In genomic region chr17:68495081-68495480, GRCh38 we compare ENCODE assay signal across 18 cellular contexts. TPM values are rescaled to one million over a fixed set of nuclear protein-coding genes. Genes with fewer than 3 reads are reported as not detected.
DNase-seq lines count a peak whose midpoint lies in the region; ATAC-seq, FAIRE-seq and TF ChIP-seq lines count a peak whose summit lies in the region.
"Had no signal": no experiment of that assay in that cellular context is flagged by ENCODE, and none has a peak within 500 bp of the region (broad histone marks: within the 10 kb centered on the region; RNA-seq: fewer than 3 reads in every experiment).

No MANE protein-coding gene starts in this region.

- H3K4me1 ChIP-seq in OCI-LY1 (ENCODE audit: insufficient read depth, low read length, severe bottlenecking) (peaks cover 62% of the 10 kb centered on the region), K562 (replicated peaks in 1 of 2; ENCODE audit: control insufficient read depth in 2 of 2, insufficient read depth in 2 of 2, low read length in 2 of 2) (peaks cover 0 to 10% of the 10 kb centered on the region in 2 experiments; a peak in 3 of 5 replicates)
- H3K4me1 ChIP-seq: BE2C, Caco-2 had no signal

- no peaks in the 10 kb centered on the region for H3K36me3 Mint-ChIP-seq in activated naive CD4-positive, alpha-beta T cell treated with anti-CD3 and anti-CD28 coated beads, Interleukin-2, amount 50 U/mL, for 24 hours
- H3K36me3 Mint-ChIP-seq in stimulated activated memory B cell treated with anti-CD40 and anti-IgM and Interleukin-4, amounts not matched to agents 10 μg/mL and 1 μg/mL and 100 μg/mL, for 72 hours = no peaks in the 10 kb centered on the region
- H3K36me3 Mint-ChIP-seq: CD8-positive, alpha-beta T cell had no signal

- no peak overlapping the region for H3K9ac ChIP-seq in OCI-LY1 (ENCODE audit: low read length)
- no peak overlapping the region for H3K9ac ChIP-seq in K562 (ENCODE audit: insufficient read depth in 1 of 2, low read depth in 2 of 2, low read length in 2 of 2)

- TF ChIP-seq RAD21 in K562 (CRISPR knock-in tag; conservative IDR thresholded peaks at IDR 0.05 in 1 of 2, IDR thresholded peaks at IDR 0.05 in 1 of 2) = no peak

- H2AFZ ChIP-seq in OCI-LY1 (ENCODE audit: low read length) = no peak overlapping the region
- H2AFZ ChIP-seq in K562 (ENCODE audit: low read depth, low read length) = no peak overlapping the region

- intact Hi-C loops in K562 (cut with micrococcal nuclease) = no loop called here

- TF ChIP-seq CTCF in OCI-LY1 (IDR thresholded peaks at IDR 0.05; ENCODE audit: low read length) (no peak), K562 (IDR thresholded peaks at IDR 0.05 in 2 of 3, conservative IDR thresholded peaks at IDR 0.05 in 1 of 3; ENCODE audit: insufficient read depth in 2 of 3, low read depth in 1 of 3, low read length in 3 of 3) (no peak)

- POLR2A ChIA-PET in K562 (lab: Yijun Ruan, JAX) = no interaction called here

- H3K36me3 ChIP-seq in OCI-LY1 (ENCODE audit: insufficient read depth, low read length) (no peaks in the 10 kb centered on the region), K562 (ENCODE audit: control insufficient read depth, insufficient read depth, low read length) (no peaks in the 10 kb centered on the region)
- H3K36me3 ChIP-seq: BE2C had no signal

- H3K4me2 ChIP-seq in OCI-LY1 (ENCODE audit: low read length) (no peak overlapping the region), K562 (ENCODE audit: insufficient read depth, low read length) (no peak overlapping the region)

- no TSS peak for BruUV-seq in K562 (replicated peaks; lab: Mats Ljungman, UMichigan)

- H3K9me2 ChIP-seq in OCI-LY1 (ENCODE audit: low read depth, low read length) = no peaks in the 10 kb centered on the region

- no peaks in the 10 kb centered on the region for H4K20me1 ChIP-seq in OCI-LY1 (ENCODE audit: insufficient read depth, low read length)
- no peaks in the 10 kb centered on the region for H4K20me1 ChIP-seq in K562 (replicated peaks; ENCODE audit: control insufficient read depth, insufficient read depth, low read length)

- H3K9me3 ChIP-seq in OCI-LY1 (ENCODE audit: low read length) (no peaks in the 10 kb centered on the region), K562 (replicated peaks; ENCODE audit: control insufficient read depth, insufficient read depth, low read depth, low read length) (no peaks in the 10 kb centered on the region)
- H3K9me3 ChIP-seq: Caco-2 had no signal

- H3K4me3 Mint-ChIP-seq in activated naive CD4-positive, alpha-beta T cell treated with anti-CD3 and anti-CD28 coated beads, Interleukin-2, amount 50 U/mL, for 24 hours = no peak overlapping the region
- H3K4me3 Mint-ChIP-seq in stimulated activated memory B cell treated with anti-CD40 and anti-IgM and Interleukin-4, amounts not matched to agents 10 μg/mL and 1 μg/mL and 100 μg/mL, for 72 hours = no peak overlapping the region
- H3K4me3 Mint-ChIP-seq: CD8-positive, alpha-beta T cell; HFFc6 had no signal

- TF ChIP-seq POLR2A in K562 (conservative IDR thresholded peaks at IDR 0.05) = no peak

- no peaks in the 10 kb centered on the region for H3K27me3 Mint-ChIP-seq in activated naive CD4-positive, alpha-beta T cell treated with anti-CD3 and anti-CD28 coated beads, Interleukin-2, amount 50 U/mL, for 24 hours
- no peaks in the 10 kb centered on the region for H3K27me3 Mint-ChIP-seq in stimulated activated memory B cell treated with anti-CD40 and anti-IgM and Interleukin-4, amounts not matched to agents 10 μg/mL and 1 μg/mL and 100 μg/mL, for 72 hours

- H3K27me3 ChIP-seq in OCI-LY1 (ENCODE audit: insufficient read depth, low read length) (no peaks in the 10 kb centered on the region), K562 (ENCODE audit: control insufficient read depth in 2 of 2, insufficient read depth in 2 of 2, low read length in 2 of 2) (peaks cover 2 to 5% of the 10 kb centered on the region in 2 experiments; a peak in 2 of 5 replicates)
- H3K27me3 ChIP-seq: BE2C had no signal

- peaks cover 19% of the 10 kb centered on the region for H3K4me1 Mint-ChIP-seq in activated naive CD4-positive, alpha-beta T cell treated with anti-CD3 and anti-CD28 coated beads, Interleukin-2, amount 50 U/mL, for 24 hours
- H3K4me1 Mint-ChIP-seq in stimulated activated memory B cell treated with anti-CD40 and anti-IgM and Interleukin-4, amounts not matched to agents 10 μg/mL and 1 μg/mL and 100 μg/mL, for 72 hours = peaks cover 43% of the 10 kb centered on the region

- 25% methylated on average over 4 of the region's 4 CpGs for WGBS in K562 (ENCODE audit: insufficient coverage, low coverage, missing lambda C conversion rate)

- H3K9me3 Mint-ChIP-seq in activated naive CD4-positive, alpha-beta T cell treated with anti-CD3 and anti-CD28 coated beads, Interleukin-2, amount 50 U/mL, for 24 hours = no peaks in the 10 kb centered on the region
- peaks cover 3% of the 10 kb centered on the region for H3K9me3 Mint-ChIP-seq in stimulated activated memory B cell treated with anti-CD40 and anti-IgM and Interleukin-4, amounts not matched to agents 10 μg/mL and 1 μg/mL and 100 μg/mL, for 72 hours
- H3K9me3 Mint-ChIP-seq: CD8-positive, alpha-beta T cell; HFFc6 had no signal

- peak overlapping the region; percentile 75 for H3K27ac ChIP-seq in OCI-LY1 (ENCODE audit: low read depth, low read length, poor library complexity, severe bottlenecking)
- no peak overlapping the region for H3K27ac ChIP-seq in K562 (ENCODE audit: extremely low read depth, low read depth, low read length)
- H3K27ac ChIP-seq: C4-2B, HL-60 had no signal

- H3K79me2 ChIP-seq in OCI-LY1 (ENCODE audit: insufficient read depth, low read length) (no peaks in the 10 kb centered on the region), K562 (ENCODE audit: control insufficient read depth, insufficient read depth, low read length) (no peaks in the 10 kb centered on the region)

- H3K4me3 ChIP-seq in OCI-LY1 (ENCODE audit: low read depth, low read length, poor library complexity, severe bottlenecking) (no peak overlapping the region), K562 (no peak overlapping the region)

- in situ Hi-C loops in K562 (cut with MboI) = no loop called here

- ATAC-seq in K562 = no peak
- ATAC-seq in stimulated activated memory B cell treated with anti-CD40 and anti-IgM and Interleukin-4, amounts not matched to agents 10 μg/mL and 1 μg/mL and 100 μg/mL, for 72 hours = no peak
- no peak for ATAC-seq in activated CD4-positive, CD25-positive, alpha-beta regulatory T cell treated with anti-CD3 and anti-CD28 coated beads, Interleukin-2, amount 50 U/mL, for 24 hours

- H3K9me1 ChIP-seq in K562 (ENCODE audit: control insufficient read depth, insufficient read depth, low read length) = no peaks in the 10 kb centered on the region

- H3F3A ChIP-seq in OCI-LY1 (ENCODE audit: insufficient read depth, low read length) = peaks cover 17% of the 10 kb centered on the region; the same call in 1 of the 2 replicates

- peak overlapping the region; percentile 63 for H3K27ac Mint-ChIP-seq in activated naive CD4-positive, alpha-beta T cell treated with anti-CD3 and anti-CD28 coated beads, Interleukin-2, amount 50 U/mL, for 24 hours
- peak overlapping the region; percentile 2 for H3K27ac Mint-ChIP-seq in stimulated activated memory B cell treated with anti-CD40 and anti-IgM and Interleukin-4, amounts not matched to agents 10 μg/mL and 1 μg/mL and 100 μg/mL, for 72 hours
- H3K27ac Mint-ChIP-seq: CD8-positive, alpha-beta T cell; HFFc6 had no signal

- CTCF ChIA-PET in K562 (lab: Yijun Ruan, JAX; ENCODE audit: low intra/inter-chr PET ratio) = no interaction called here

- no peak for FAIRE-seq in K562 (lab: Jason Lieb, UNC)
- FAIRE-seq: A204.1, GM12892 had no signal

- no peak for TF ChIP-seq EP300 in K562 (IDR thresholded peaks at IDR 0.05; ENCODE audit: low read length)

- DNase-seq in activated naive CD4-positive, alpha-beta T cell treated with Interleukin-2 at 50 U/mL for 16 hours = no peak
- DNase-seq in K562 (ENCODE audit: extremely low read depth in 1 of 4, low spot score in 3 of 4) = no peak
- no peak for DNase-seq in stimulated activated naive CD4-positive, alpha-beta T cell (lab: John Stamatoyannopoulos, UW)
- DNase-seq: BE2C; Caco-2; CD8-positive, alpha-beta T cell; DND-41; GDM1; HCEC 1CT; HFFc6 had no signal

RNA-seq across cellular contexts. Expression of gene PRKAR1A, which starts 17.1 kb away (rescaled TPM):
- total RNA-seq in K562 (2011; cell fraction: chromatin; rRNA removed; ENCODE audit: low replicate concordance) = 46.4 and 78.7 TPM in 2 replicates
- 33.2 and 34.7 TPM in 2 replicates for total RNA-seq in K562 (2011; cell fraction: nucleolus; rRNA removed)
- total RNA-seq in K562 (2011; cell fraction: nucleoplasm; rRNA removed) = 52.1 and 66.6 TPM in 2 replicates
- 58.9 and 67.5 TPM in 2 replicates for total RNA-seq in K562 (2014; rRNA removed)
- 69.2 and 85.5 TPM in 2 replicates for total RNA-seq in K562 (2014; rRNA removed; fragmentation: Illumina TruSeq; extraction: Trizol)
- total RNA-seq in K562 (2015; rRNA removed; fragmentation: Illumina TruSeq; extraction: Trizol) = 69.4 and 70.5 TPM in 2 replicates
- total RNA-seq in K562 (2021) = 83.4 and 87.2 TPM in 2 replicates
- 67.3 and 95.6 TPM in 2 replicates for polyA plus RNA-seq in K562 (2011; rRNA removed)
- 40.0 and 44.9 TPM in 2 replicates for polyA plus RNA-seq in K562 (2011; cell fraction: cytosol; rRNA removed)
- 65.4 and 66.4 TPM in 2 replicates for polyA plus RNA-seq in K562 (2011; cell fraction: nucleus; rRNA removed)
- 63.3 and 108 TPM in 2 replicates for polyA plus RNA-seq in K562 (2012)
- polyA plus RNA-seq in K562 (2014; fragmentation: Illumina TruSeq; extraction: Trizol) = 58.2 and 58.3 TPM in 2 replicates
- polyA plus RNA-seq in K562 (2014; fragmentation: Nextera tagmentation; extraction: Ambion mirVana) = 10 to 100 TPM; 15.0 to 16.3 TPM
- 56.0 and 73.0 TPM in 2 replicates for polyA plus RNA-seq in K562 (2014; rRNA removed)
- 140 and 184 TPM in 2 replicates for polyA minus RNA-seq in K562 (2011; rRNA and poly(A)+ RNA removed)
- polyA minus RNA-seq in K562 (2011; cell fraction: cytosol; rRNA and poly(A)+ RNA removed) = 105 and 124 TPM in 2 replicates
- polyA minus RNA-seq in K562 (2011; cell fraction: nucleus; rRNA and poly(A)+ RNA removed) = 57.4 and 90.2 TPM in 2 replicates

RNA-seq across cellular contexts. Expression of gene WIPI1, which starts 37.8 kb away (rescaled TPM):
- 35.8 and 60.9 TPM in 2 replicates for total RNA-seq in K562 (2011; cell fraction: chromatin; rRNA removed; ENCODE audit: low replicate concordance)
- total RNA-seq in K562 (2011; cell fraction: nucleolus; rRNA removed) = 25.4 and 31.2 TPM in 2 replicates
- total RNA-seq in K562 (2011; cell fraction: nucleoplasm; rRNA removed) = 29.5 and 34.1 TPM in 2 replicates
- total RNA-seq in K562 (2014; rRNA removed) = 10.9 and 12.8 TPM in 2 replicates
- 12.1 and 14.7 TPM in 2 replicates for total RNA-seq in K562 (2014; rRNA removed; fragmentation: Illumina TruSeq; extraction: Trizol)
- total RNA-seq in K562 (2015; rRNA removed; fragmentation: Illumina TruSeq; extraction: Trizol) = 8.2 and 8.6 TPM in 2 replicates
- 11.8 and 13.2 TPM in 2 replicates for total RNA-seq in K562 (2021)
- 11.6 and 16.9 TPM in 2 replicates for polyA plus RNA-seq in K562 (2011; rRNA removed)
- polyA plus RNA-seq in K562 (2011; cell fraction: cytosol; rRNA removed) = 11.3 and 11.5 TPM in 2 replicates
- polyA plus RNA-seq in K562 (2011; cell fraction: nucleus; rRNA removed) = 13.7 and 16.1 TPM in 2 replicates
- polyA plus RNA-seq in K562 (2012) = 16.5 and 60.4 TPM in 2 replicates
- polyA plus RNA-seq in K562 (2014; fragmentation: Illumina TruSeq; extraction: Trizol) = 15.6 and 15.9 TPM in 2 replicates
- polyA plus RNA-seq in K562 (2014; fragmentation: Nextera tagmentation; extraction: Ambion mirVana) = 1 to 10 TPM; 3.7 to 3.8 TPM
- polyA plus RNA-seq in K562 (2014; rRNA removed) = 16.0 and 23.5 TPM in 2 replicates
- polyA minus RNA-seq in K562 (2011; rRNA and poly(A)+ RNA removed) = 11.4 and 16.7 TPM in 2 replicates
- 6.6 and 7.8 TPM in 2 replicates for polyA minus RNA-seq in K562 (2011; cell fraction: cytosol; rRNA and poly(A)+ RNA removed)
- polyA minus RNA-seq in K562 (2011; cell fraction: nucleus; rRNA and poly(A)+ RNA removed) = 10.8 and 14.7 TPM in 2 replicates
